1 cellular context compared by ENCODE assay signal in genomic region chrX:134693644-134694043, GRCh38.
TF ChIP-seq lines count a peak whose summit lies in the region.

No MANE protein-coding gene starts in this region.

TF ChIP-seq in SK-N-SH, 30 proteins besides CTCF, POLR2A, EP300 and RAD21 (continued from another document):
- TF ChIP-seq NRF1 (IDR thresholded peaks at IDR 0.05; ENCODE audit: low read depth, low read length), result no peak
- no peak for TF ChIP-seq SIN3A (IDR thresholded peaks at IDR 0.05; ENCODE audit: borderline replicate concordance, low read depth, low read length)
- no peak for TF ChIP-seq GABPA (IDR thresholded peaks at IDR 0.05; ENCODE audit: low read depth)
- no peak for TF ChIP-seq JUND (IDR thresholded peaks at IDR 0.05)
- TF ChIP-seq FOXJ3 (CRISPR knock-in tag; IDR thresholded peaks at IDR 0.05), result no peak
- no peak for TF ChIP-seq GATA2 (CRISPR knock-in tag; IDR thresholded peaks at IDR 0.05)
- TF ChIP-seq MEF2A (IDR thresholded peaks at IDR 0.05; ENCODE audit: borderline replicate concordance, low read depth), result no peak
- no peak for TF ChIP-seq RFX5 (IDR thresholded peaks at IDR 0.05; ENCODE audit: low read length)
- TF ChIP-seq MAX (IDR thresholded peaks at IDR 0.05; ENCODE audit: low read depth), result no peak
- no peak for TF ChIP-seq TAF1 (IDR thresholded peaks at IDR 0.05; ENCODE audit: borderline replicate concordance, low read depth, low read length)
- no peak for TF ChIP-seq FOSL2 (IDR thresholded peaks at IDR 0.05; ENCODE audit: borderline replicate concordance, low read depth)
- no peak for TF ChIP-seq YY1 (IDR thresholded peaks at IDR 0.05; ENCODE audit: low read depth)
- TF ChIP-seq USF2 (IDR thresholded peaks at IDR 0.05; ENCODE audit: borderline replicate concordance, low read depth, low read length), result no peak
- TF ChIP-seq SMC3 (IDR thresholded peaks at IDR 0.05; ENCODE audit: low read depth, low read length), result no peak
- no peak for TF ChIP-seq FOXM1 (IDR thresholded peaks at IDR 0.05; ENCODE audit: low read depth)
